Comparison of ENCODE assay signal across 1 cellular context in the genomic region with DNA sequence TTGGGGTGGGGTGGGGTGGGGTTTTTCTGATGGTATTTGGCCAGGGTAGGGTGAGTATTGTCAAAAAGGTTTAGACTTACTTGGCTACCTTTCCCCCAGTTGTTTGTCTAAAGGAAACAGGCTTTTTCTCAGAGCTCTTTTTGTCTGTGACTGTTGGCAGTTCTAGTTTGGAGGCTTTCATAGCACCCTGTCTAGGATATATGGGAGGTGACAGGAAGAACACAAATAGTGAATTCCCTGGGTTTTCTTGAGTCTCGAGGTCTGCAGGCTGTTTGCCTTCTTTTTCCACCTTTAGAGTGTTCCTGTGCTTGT.
TF ChIP-seq lines count a peak whose summit lies in the region.

No MANE protein-coding gene starts in this region.

TF ChIP-seq in GM12878, 131 proteins besides CTCF, POLR2A, EP300 and RAD21:
- TF ChIP-seq, protein P1, sequence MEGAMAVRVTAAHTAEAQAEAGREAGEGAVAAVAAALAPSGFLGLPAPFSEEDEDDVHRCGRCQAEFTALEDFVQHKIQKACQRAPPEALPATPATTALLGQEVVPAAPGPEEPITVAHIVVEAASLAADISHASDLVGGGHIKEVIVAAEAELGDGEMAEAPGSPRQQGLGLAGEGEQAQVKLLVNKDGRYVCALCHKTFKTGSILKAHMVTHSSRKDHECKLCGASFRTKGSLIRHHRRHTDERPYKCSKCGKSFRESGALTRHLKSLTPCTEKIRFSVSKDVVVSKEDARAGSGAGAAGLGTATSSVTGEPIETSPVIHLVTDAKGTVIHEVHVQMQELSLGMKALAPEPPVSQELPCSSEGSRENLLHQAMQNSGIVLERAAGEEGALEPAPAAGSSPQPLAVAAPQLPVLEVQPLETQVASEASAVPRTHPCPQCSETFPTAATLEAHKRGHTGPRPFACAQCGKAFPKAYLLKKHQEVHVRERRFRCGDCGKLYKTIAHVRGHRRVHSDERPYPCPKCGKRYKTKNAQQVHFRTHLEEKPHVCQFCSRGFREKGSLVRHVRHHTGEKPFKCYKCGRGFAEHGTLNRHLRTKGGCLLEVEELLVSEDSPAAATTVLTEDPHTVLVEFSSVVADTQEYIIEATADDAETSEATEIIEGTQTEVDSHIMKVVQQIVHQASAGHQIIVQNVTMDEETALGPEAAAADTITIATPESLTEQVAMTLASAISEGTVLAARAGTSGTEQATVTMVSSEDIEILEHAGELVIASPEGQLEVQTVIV (IDR thresholded peaks at IDR 0.05; ENCODE audit: borderline replicate concordance, partially characterized antibody): no peak
- TF ChIP-seq ZNF384 (IDR thresholded peaks at IDR 0.05; ENCODE audit: borderline replicate concordance, low read depth, low read length): no peak
- no peak for TF ChIP-seq MEF2A (IDR thresholded peaks at IDR 0.05; ENCODE audit: insufficient read depth, low read depth, low read length)
- TF ChIP-seq REST (IDR thresholded peaks at IDR 0.05; ENCODE audit: low read depth, low read length): no peak
- no peak for TF ChIP-seq PRDM15 (CRISPR knock-in tag; IDR thresholded peaks at IDR 0.05)
- TF ChIP-seq CHD1 (IDR thresholded peaks at IDR 0.05; ENCODE audit: low read depth, low read length): no peak
- TF ChIP-seq BMI1 (IDR thresholded peaks at IDR 0.05; ENCODE audit: borderline replicate concordance): no peak
- TF ChIP-seq NR2C1 (IDR thresholded peaks at IDR 0.05): no peak
- no peak for TF ChIP-seq USF1 (IDR thresholded peaks at IDR 0.05; ENCODE audit: borderline replicate concordance, extremely low read length, insufficient read depth, low read depth, low read length)
- TF ChIP-seq ZBED1 (IDR thresholded peaks at IDR 0.05; ENCODE audit: borderline replicate concordance): no peak
- TF ChIP-seq GABPA (IDR thresholded peaks at IDR 0.05; ENCODE audit: low read depth): no peak
- TF ChIP-seq CREM (IDR thresholded peaks at IDR 0.05; ENCODE audit: low read depth): no peak
- TF ChIP-seq MXI1 (IDR thresholded peaks at IDR 0.05; ENCODE audit: low read depth, low read length): no peak
